Comparison of ENCODE assay signal across 37 cellular contexts in the genomic region with DNA sequence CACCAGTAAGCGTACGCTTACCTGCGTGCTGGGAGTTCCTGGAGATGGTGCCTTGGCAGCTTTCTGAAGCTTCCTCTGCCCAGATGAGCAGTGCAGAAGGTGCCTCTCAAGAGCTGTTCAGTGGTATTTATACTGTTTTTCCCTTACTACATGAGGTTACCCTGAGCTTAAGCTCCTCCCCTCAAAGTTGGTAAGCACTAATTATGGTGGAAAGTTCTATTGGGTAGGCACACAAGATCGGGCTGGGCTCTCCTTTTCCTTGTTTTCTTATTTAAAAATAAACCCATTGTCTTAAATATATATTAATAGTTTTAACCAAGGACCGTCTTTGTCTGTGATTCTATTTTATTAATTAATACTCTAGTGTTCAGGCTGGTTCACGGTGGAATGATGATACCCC. TPM values are rescaled to one million over a fixed set of nuclear protein-coding genes. Genes with fewer than 3 reads are reported as not detected.
"Had no signal": no experiment of that assay in that cellular context is flagged by ENCODE, and none has a peak within 500 bp of the region (broad histone marks: within the 10 kb centered on the region; RNA-seq: fewer than 3 reads in every experiment).

Gene COL10A1 (minus strand): TSS at position 101 of the 400 bp plus-strand sequence. CDS start 640 bp downstream, outside the sequence.

- H3K27ac ChIP-seq: ascending aorta, cardiac muscle cell, VCaP had no signal

- DNase-seq: activated CD4-positive, alpha-beta memory T cell treated with anti-CD3 and anti-CD28 coated beads, Interleukin-2, amount 10 ng/mL, durations not matched to agents 7 days and 5 days; activated CD4-positive, alpha-beta T cell treated with anti-CD3 and anti-CD28 coated beads for 1 hour; activated CD4-positive, alpha-beta T cell treated with anti-CD3 and anti-CD28 coated beads for 36 hours; activated CD4-positive, alpha-beta T cell treated with anti-CD3 and anti-CD28 coated beads for 48 hours; activated CD4-positive, alpha-beta T cell treated with anti-CD3 and anti-CD28 coated beads, Interleukin-2, amount 10 ng/mL, durations not matched to agents 7 days and 5 days; activated CD4-positive, alpha-beta T cell treated with anti-CD3 and anti-CD28 coated beads, Interleukin-2, amount 50 U/mL, for 48 hours; activated CD4-positive, CD25-positive, alpha-beta regulatory T cell; activated CD8-positive, alpha-beta memory T cell treated with anti-CD3 and anti-CD28 coated beads for 24 hours; activated CD8-positive, alpha-beta memory T cell treated with anti-CD3 and anti-CD28 coated beads, Interleukin-2, amount 10 ng/mL, durations not matched to agents 7 days and 5 days; activated CD8-positive, alpha-beta memory T cell treated with anti-CD3 and anti-CD28 coated beads, Interleukin-2, amount 50 U/mL, for 48 hours; activated CD8-positive, alpha-beta T cell treated with anti-CD3 and anti-CD28 coated beads, Interleukin-2, amount 10 ng/mL, durations not matched to agents 7 days and 5 days; activated effector memory CD4-positive, alpha-beta T cell treated with Interleukin-2 at 50 U/mL for 16 hours; activated gamma-delta T cell; activated naive CD4-positive, alpha-beta T cell treated with anti-CD3 and anti-CD28 coated beads, Interleukin-2, amount 10 ng/mL, durations not matched to agents 7 days and 5 days; activated naive CD4-positive, alpha-beta T cell treated with Interleukin-2 at 50 U/mL for 16 hours; activated naive CD8-positive, alpha-beta T cell treated with anti-CD3 and anti-CD28 coated beads, Interleukin-2, amount 10 ng/mL, durations not matched to agents 7 days and 5 days; activated naive CD8-positive, alpha-beta T cell treated with anti-CD3 and anti-CD28 coated beads, Interleukin-2, amount 50 U/mL, for 24 hours; activated T-cell treated with anti-CD3 and anti-CD28 coated beads, Interleukin-2, amount 50 U/mL, for 24 hours; activated T-cell treated with anti-CD3 and anti-CD28 coated beads, Interleukin-2, amount 50 U/mL, for 48 hours; amygdala; anterior cingulate cortex; caudate nucleus; cerebellar nuclear complex; T-helper 2 cell; T-helper 9 cell had no signal

- H3K27me3 ChIP-seq: ascending aorta, cardiac muscle cell had no signal

- H3K4me3 Mint-ChIP-seq: activated CD4-positive, alpha-beta memory T cell treated with anti-CD3 and anti-CD28 coated beads, Interleukin-2, amount 10 ng/mL, durations not matched to agents 7 days and 5 days; activated CD4-positive, alpha-beta T cell treated with anti-CD3 and anti-CD28 coated beads for 36 hours; activated CD4-positive, alpha-beta T cell treated with anti-CD3 and anti-CD28 coated beads, Interleukin-2, amount 10 ng/mL, durations not matched to agents 7 days and 5 days; activated CD8-positive, alpha-beta memory T cell treated with anti-CD3 and anti-CD28 coated beads, Interleukin-2, amount 10 ng/mL, durations not matched to agents 7 days and 5 days; activated CD8-positive, alpha-beta T cell treated with anti-CD3 and anti-CD28 coated beads, Interleukin-2, amount 10 ng/mL, durations not matched to agents 7 days and 5 days; activated naive CD4-positive, alpha-beta T cell treated with anti-CD3 and anti-CD28 coated beads, Interleukin-2, amount 10 ng/mL, durations not matched to agents 7 days and 5 days; activated naive CD4-positive, alpha-beta T cell treated with anti-CD3 and anti-CD28 coated beads, Interleukin-2, amount 50 U/mL, for 24 hours; activated naive CD8-positive, alpha-beta T cell; activated naive CD8-positive, alpha-beta T cell treated with anti-CD3 and anti-CD28 coated beads, Interleukin-2, amount 10 ng/mL, durations not matched to agents 7 days and 5 days; activated naive CD8-positive, alpha-beta T cell treated with anti-CD3 and anti-CD28 coated beads, Interleukin-2, amount 50 U/mL, for 24 hours; activated T-cell treated with anti-CD3 and anti-CD28 coated beads, Interleukin-2, amount 50 U/mL, for 24 hours; brain; central memory CD8-positive, alpha-beta T cell; T-helper 1 cell treated with Interleukin-12 subunit alpha and Interleukin-12 subunit beta and Interleukin-4 antibody, amounts not matched to agents 30 μg/mL and 1 μg/mL, for 36 hours; T-helper 2 cell treated with Interferon-gamma antibody and Interleukin-4, amounts not matched to agents 5 μg/mL and 100 μg/mL, for 36 hours had no signal

- H3K36me3 Mint-ChIP-seq: brain had no signal

- H3K9me3 Mint-ChIP-seq: activated CD4-positive, alpha-beta memory T cell treated with anti-CD3 and anti-CD28 coated beads, Interleukin-2, amount 10 ng/mL, durations not matched to agents 7 days and 5 days; activated CD4-positive, alpha-beta T cell treated with anti-CD3 and anti-CD28 coated beads, Interleukin-2, amount 10 ng/mL, durations not matched to agents 7 days and 5 days; activated naive CD4-positive, alpha-beta T cell treated with anti-CD3 and anti-CD28 coated beads, Interleukin-2, amount 10 ng/mL, durations not matched to agents 7 days and 5 days; activated naive CD4-positive, alpha-beta T cell treated with anti-CD3 and anti-CD28 coated beads, Interleukin-2, amount 50 U/mL, for 24 hours; activated naive CD8-positive, alpha-beta T cell treated with anti-CD3 and anti-CD28 coated beads, Interleukin-2, amount 10 ng/mL, durations not matched to agents 7 days and 5 days; activated naive CD8-positive, alpha-beta T cell treated with anti-CD3 and anti-CD28 coated beads, Interleukin-2, amount 50 U/mL, for 24 hours; activated T-cell treated with anti-CD3 and anti-CD28 coated beads, Interleukin-2, amount 50 U/mL, for 24 hours; activated T-helper 2 cell treated with anti-CD3 and anti-CD28 coated beads, Interferon-gamma antibody, Interleukin-2, Interleukin-4, amounts not matched to agents 10 μg/mL and 5 μg/mL and 100 μg/mL, durations not matched to agents 14 hours and 24 hours and 36 hours; brain; central memory CD8-positive, alpha-beta T cell; T-helper 1 cell treated with Interleukin-12 subunit alpha and Interleukin-12 subunit beta and Interleukin-4 antibody, amounts not matched to agents 30 μg/mL and 1 μg/mL, for 36 hours; T-helper 2 cell treated with Interferon-gamma antibody and Interleukin-4, amounts not matched to agents 5 μg/mL and 100 μg/mL, for 36 hours had no signal

- H3K27ac Mint-ChIP-seq: activated CD4-positive, alpha-beta memory T cell treated with anti-CD3 and anti-CD28 coated beads, Interleukin-2, amount 10 ng/mL, durations not matched to agents 7 days and 5 days; activated CD4-positive, alpha-beta T cell treated with anti-CD3 and anti-CD28 coated beads for 36 hours; activated CD4-positive, alpha-beta T cell treated with anti-CD3 and anti-CD28 coated beads, Interleukin-2, amount 10 ng/mL, durations not matched to agents 7 days and 5 days; activated CD8-positive, alpha-beta memory T cell treated with anti-CD3 and anti-CD28 coated beads, Interleukin-2, amount 10 ng/mL, durations not matched to agents 7 days and 5 days; activated CD8-positive, alpha-beta T cell treated with anti-CD3 and anti-CD28 coated beads, Interleukin-2, amount 10 ng/mL, durations not matched to agents 7 days and 5 days; activated naive CD4-positive, alpha-beta T cell treated with anti-CD3 and anti-CD28 coated beads, Interleukin-2, amount 10 ng/mL, durations not matched to agents 7 days and 5 days; activated naive CD4-positive, alpha-beta T cell treated with anti-CD3 and anti-CD28 coated beads, Interleukin-2, amount 50 U/mL, for 24 hours; activated naive CD8-positive, alpha-beta T cell; activated naive CD8-positive, alpha-beta T cell treated with anti-CD3 and anti-CD28 coated beads, Interleukin-2, amount 10 ng/mL, durations not matched to agents 7 days and 5 days; activated naive CD8-positive, alpha-beta T cell treated with anti-CD3 and anti-CD28 coated beads, Interleukin-2, amount 50 U/mL, for 24 hours; activated T-cell treated with anti-CD3 and anti-CD28 coated beads, Interleukin-2, amount 50 U/mL, for 24 hours; activated T-helper 2 cell treated with anti-CD3 and anti-CD28 coated beads, Interferon-gamma antibody, Interleukin-2, Interleukin-4, amounts not matched to agents 10 μg/mL and 5 μg/mL and 100 μg/mL, durations not matched to agents 14 hours and 24 hours and 36 hours; brain; T-helper 1 cell treated with Interleukin-12 subunit alpha and Interleukin-12 subunit beta and Interleukin-4 antibody, amounts not matched to agents 30 μg/mL and 1 μg/mL, for 36 hours; T-helper 2 cell treated with Interferon-gamma antibody and Interleukin-4, amounts not matched to agents 5 μg/mL and 100 μg/mL, for 36 hours had no signal

- H3K36me3 ChIP-seq: cardiac muscle cell had no signal

- H3K4me1 ChIP-seq: ascending aorta had no signal

- H3K4me1 Mint-ChIP-seq: activated CD4-positive, alpha-beta T cell treated with anti-CD3 and anti-CD28 coated beads for 36 hours; activated CD8-positive, alpha-beta memory T cell treated with anti-CD3 and anti-CD28 coated beads, Interleukin-2, amount 10 ng/mL, durations not matched to agents 7 days and 5 days; activated naive CD8-positive, alpha-beta T cell treated with anti-CD3 and anti-CD28 coated beads, Interleukin-2, amount 10 ng/mL, durations not matched to agents 7 days and 5 days; activated naive CD8-positive, alpha-beta T cell treated with anti-CD3 and anti-CD28 coated beads, Interleukin-2, amount 50 U/mL, for 24 hours; brain had no signal

- ATAC-seq: activated CD4-positive, alpha-beta T cell treated with anti-CD3 and anti-CD28 coated beads for 36 hours; activated CD4-positive, CD25-positive, alpha-beta regulatory T cell treated with anti-CD3 and anti-CD28 coated beads, Interleukin-2, amount 50 U/mL, for 24 hours; activated CD8-positive, alpha-beta memory T cell treated with anti-CD3 and anti-CD28 coated beads, Interleukin-2, amount 10 ng/mL, durations not matched to agents 7 days and 5 days; activated CD8-positive, alpha-beta T cell treated with anti-CD3 and anti-CD28 coated beads, Interleukin-2, amount 10 ng/mL, durations not matched to agents 7 days and 5 days; activated naive CD8-positive, alpha-beta T cell treated with anti-CD3 and anti-CD28 coated beads, Interleukin-2, amount 50 U/mL, for 24 hours had no signal

- H3K9me3 ChIP-seq: ascending aorta had no signal

- H3K4me3 ChIP-seq: ascending aorta, cardiac muscle cell had no signal

- H3K27me3 Mint-ChIP-seq: activated CD4-positive, alpha-beta memory T cell treated with anti-CD3 and anti-CD28 coated beads, Interleukin-2, amount 10 ng/mL, durations not matched to agents 7 days and 5 days; activated CD4-positive, alpha-beta T cell treated with anti-CD3 and anti-CD28 coated beads for 36 hours; activated CD4-positive, alpha-beta T cell treated with anti-CD3 and anti-CD28 coated beads, Interleukin-2, amount 10 ng/mL, durations not matched to agents 7 days and 5 days; activated CD8-positive, alpha-beta memory T cell treated with anti-CD3 and anti-CD28 coated beads, Interleukin-2, amount 10 ng/mL, durations not matched to agents 7 days and 5 days; activated naive CD4-positive, alpha-beta T cell treated with anti-CD3 and anti-CD28 coated beads, Interleukin-2, amount 10 ng/mL, durations not matched to agents 7 days and 5 days; activated naive CD4-positive, alpha-beta T cell treated with anti-CD3 and anti-CD28 coated beads, Interleukin-2, amount 50 U/mL, for 24 hours; activated naive CD8-positive, alpha-beta T cell; activated naive CD8-positive, alpha-beta T cell treated with anti-CD3 and anti-CD28 coated beads, Interleukin-2, amount 10 ng/mL, durations not matched to agents 7 days and 5 days; activated naive CD8-positive, alpha-beta T cell treated with anti-CD3 and anti-CD28 coated beads, Interleukin-2, amount 50 U/mL, for 24 hours; activated T-cell treated with anti-CD3 and anti-CD28 coated beads, Interleukin-2, amount 50 U/mL, for 24 hours; brain; central memory CD8-positive, alpha-beta T cell had no signal

RNA-seq across cellular contexts. Expression of gene COL10A1, which starts in this region (rescaled TPM):
- total RNA-seq: activated CD4-positive, alpha-beta memory T cell treated with anti-CD3 and anti-CD28 coated beads, Interleukin-2, amount 10 ng/mL, durations not matched to agents 7 days and 5 days; activated CD4-positive, alpha-beta T cell treated with anti-CD3 and anti-CD28 coated beads for 36 hours; activated CD4-positive, alpha-beta T cell treated with anti-CD3 and anti-CD28 coated beads, Interleukin-2, amount 10 ng/mL, durations not matched to agents 7 days and 5 days; activated CD8-positive, alpha-beta memory T cell treated with anti-CD3 and anti-CD28 coated beads, Interleukin-2, amount 10 ng/mL, durations not matched to agents 7 days and 5 days; activated CD8-positive, alpha-beta T cell treated with anti-CD3 and anti-CD28 coated beads, Interleukin-2, amount 10 ng/mL, durations not matched to agents 7 days and 5 days; activated naive CD8-positive, alpha-beta T cell treated with anti-CD3 and anti-CD28 coated beads, Interleukin-2, amount 10 ng/mL, durations not matched to agents 7 days and 5 days; activated T-helper 2 cell treated with anti-CD3 and anti-CD28 coated beads, Interferon-gamma antibody, Interleukin-2, Interleukin-4, amounts not matched to agents 10 μg/mL and 5 μg/mL and 100 μg/mL, durations not matched to agents 14 hours and 24 hours and 36 hours; ascending aorta; bronchial epithelial cell; cardiac muscle cell had no signal
